ENCODE assay signal across 8 cellular contexts in genomic region chr11:11966826-11967668, GRCh38. TPM values are rescaled to one million over a fixed set of nuclear protein-coding genes. Genes with fewer than 3 reads are reported as not detected.
DNase-seq lines count a peak whose midpoint lies in the region; ATAC-seq, FAIRE-seq and TF ChIP-seq lines count a peak whose summit lies in the region.

No MANE protein-coding gene starts in this region.

- no peak for DNase-seq in AG09319 (ENCODE audit: extremely low read depth, low read depth)
- DNase-seq in GM18507 (ENCODE audit: extremely low spot score, insufficient read length, low read depth): peak; percentile 75
- DNase-seq in NCI-H345 (lab: John Stamatoyannopoulos, UW): peak; percentile 51
- peak; percentile 83 for DNase-seq in activated CD4-positive, alpha-beta memory T cell treated with anti-CD3 and anti-CD28 coated beads for 36 hours
- peak; percentile 97 for DNase-seq in endodermal cell
- peak; percentile 34 to 77 (median 54) for DNase-seq in naive thymus-derived CD8-positive, alpha-beta T cell
- DNase-seq in stimulated activated naive CD4-positive, alpha-beta T cell treated with Interleukin-2 at 50 U/mL for 16 hours (lab: John Stamatoyannopoulos, UW): peak; percentile 61

- H3K4me1 ChIP-seq in endodermal cell (ENCODE audit: control insufficient read depth, insufficient read depth, low read length): peaks cover 4% of the 10 kb centered on the region

- no peak overlapping the region for H3K9ac ChIP-seq in endodermal cell (ENCODE audit: extremely low read depth, low read length, poor library complexity, severe bottlenecking)

- H3K27me3 ChIP-seq in endodermal cell (ENCODE audit: control insufficient read depth, insufficient read depth, low read length, poor library complexity, severe bottlenecking): no peaks in the 10 kb centered on the region

- H3K36me3 ChIP-seq in endodermal cell (ENCODE audit: control insufficient read depth, insufficient read depth, low read length): peaks cover 9% of the 10 kb centered on the region

- intact Hi-C loops in activated CD4-positive, alpha-beta memory T cell treated with anti-CD3 and anti-CD28 coated beads for 36 hours (cut with micrococcal nuclease): loop anchor here (2.0 kb wide), 1 partner anchor 168 kb away; no protein-coding TSS in a partner anchor

- H3K27me3 Mint-ChIP-seq in activated CD4-positive, alpha-beta memory T cell treated with anti-CD3 and anti-CD28 coated beads for 36 hours: no peaks in the 10 kb centered on the region
- H3K27me3 Mint-ChIP-seq in endodermal cell (ENCODE audit: insufficient read depth): no peaks in the 10 kb centered on the region
- peaks cover 0 to 4% (median 0%) of the 10 kb centered on the region in 5 donors for H3K27me3 Mint-ChIP-seq in naive thymus-derived CD8-positive, alpha-beta T cell

- FAIRE-seq in GM18507 (lab: Jason Lieb, UNC): peak; percentile 66

- no peak overlapping the region for H3K4me3 ChIP-seq in endodermal cell (ENCODE audit: low read length)

- H3K4me3 Mint-ChIP-seq in activated CD4-positive, alpha-beta memory T cell treated with anti-CD3 and anti-CD28 coated beads for 36 hours: no peak overlapping the region
- no peak overlapping the region for H3K4me3 Mint-ChIP-seq in endodermal cell
- no peak overlapping the region for H3K4me3 Mint-ChIP-seq in naive thymus-derived CD8-positive, alpha-beta T cell

- H3K9me3 Mint-ChIP-seq in activated CD4-positive, alpha-beta memory T cell treated with anti-CD3 and anti-CD28 coated beads for 36 hours: no peaks in the 10 kb centered on the region
- H3K9me3 Mint-ChIP-seq in endodermal cell: no peaks in the 10 kb centered on the region
- H3K9me3 Mint-ChIP-seq in naive thymus-derived CD8-positive, alpha-beta T cell: no peaks in the 10 kb centered on the region

- no peaks in the 10 kb centered on the region for H3K36me3 Mint-ChIP-seq in activated CD4-positive, alpha-beta memory T cell treated with anti-CD3 and anti-CD28 coated beads for 36 hours
- peaks cover 26% of the 10 kb centered on the region for H3K36me3 Mint-ChIP-seq in endodermal cell (ENCODE audit: low read depth)
- no peaks in the 10 kb centered on the region for H3K36me3 Mint-ChIP-seq in naive thymus-derived CD8-positive, alpha-beta T cell

- no peak overlapping the region for H3K27ac Mint-ChIP-seq in activated CD4-positive, alpha-beta memory T cell treated with anti-CD3 and anti-CD28 coated beads for 36 hours
- peak overlapping the region; percentile 44 for H3K27ac Mint-ChIP-seq in endodermal cell
- peak overlapping the region in 1 of 10 donors; percentile 71 for H3K27ac Mint-ChIP-seq in naive thymus-derived CD8-positive, alpha-beta T cell

- peaks cover 2% of the 10 kb centered on the region for H3K4me1 Mint-ChIP-seq in activated CD4-positive, alpha-beta memory T cell treated with anti-CD3 and anti-CD28 coated beads for 36 hours (ENCODE audit: low read depth)
- peaks cover 14% of the 10 kb centered on the region for H3K4me1 Mint-ChIP-seq in endodermal cell
- peaks cover 3 to 14% (median 7%) of the 10 kb centered on the region in 4 donors for H3K4me1 Mint-ChIP-seq in naive thymus-derived CD8-positive, alpha-beta T cell

- peak; percentile 91 for ATAC-seq in HG02981 (IDR thresholded peaks at IDR 0.05; ENCODE audit: unreplicated experiment)
- ATAC-seq in naive thymus-derived CD8-positive, alpha-beta T cell: peak; percentile 89 to 96

- TF ChIP-seq CTCF in AG09319 (IDR thresholded peaks at IDR 0.05; ENCODE audit: low read depth, low read length) (peak; percentile 56), endodermal cell (conservative IDR thresholded peaks at IDR 0.05) (peak; percentile 90)

- H3K9me3 ChIP-seq in endodermal cell (ENCODE audit: control insufficient read depth, low read length): no peaks in the 10 kb centered on the region

- H3K27ac ChIP-seq in endodermal cell (ENCODE audit: low read depth, low read length): no peak overlapping the region

- POLR2A ChIA-PET in activated CD4-positive, alpha-beta memory T cell treated with anti-CD3 and anti-CD28 coated beads for 36 hours (lab: Charles Lee): no interaction called here
- POLR2A ChIA-PET in naive thymus-derived CD8-positive, alpha-beta T cell (lab: Charles Lee): interaction anchor here (0.5 kb wide), 2 partner anchors 8 to 79 kb away, joined by 3 read pairs; no protein-coding TSS in a partner anchor

- CTCF ChIA-PET in activated CD4-positive, alpha-beta memory T cell treated with anti-CD3 and anti-CD28 coated beads for 36 hours (lab: Charles Lee): interaction anchor here (0.6 to 3.8 kb wide), 32 partner anchors 8 to 339 kb away, joined by 3 to 27 read pairs (median 3); partner anchors contain the start of gene DKK3

- WGBS in endodermal cell (ENCODE audit: insufficient coverage in 1 of 2, insufficient read length in 1 of 2), 2 experiments: 74% methylated on average over 10 to 15 of the region's 15 CpGs

RNA-seq across cellular contexts. Expression of gene DKK3, which starts 41.4 kb away (rescaled TPM):
- total RNA-seq in activated CD4-positive, alpha-beta memory T cell treated with anti-CD3 and anti-CD28 coated beads for 36 hours: not detected
- total RNA-seq in endodermal cell: 10 to 100 TPM; 18.8 to 42.6 TPM
- polyA plus RNA-seq in endodermal cell (2013, experiment 1 of 2): 57.9 TPM
- polyA plus RNA-seq in endodermal cell (2013, experiment 2 of 2): 51.3 TPM
- 10 to 100 TPM in 1 of 2 experiments, 1 to 10 TPM in 1; 8.6 to 10.3 TPM for total RNA-seq in naive thymus-derived CD8-positive, alpha-beta T cell
- polyA plus RNA-seq in naive thymus-derived CD8-positive, alpha-beta T cell: 10 to 100 TPM in 1 of 3 donors, 1 to 10 TPM in 2; 2.3 to 10.8 (median 8.4) TPM

Comparison
In these comparisons a context has a peak if more than half of its experiments do, and no peak if none do; other contexts are left out.
1. RNA of gene DKK3, which starts 41.4 kb away (total RNA-seq): 18.8 to 42.6 TPM in endodermal cell and 8.6 to 10.3 TPM in naive thymus-derived CD8-positive, alpha-beta T cell; not detected in activated CD4-positive, alpha-beta memory T cell treated with anti-CD3 and anti-CD28 coated beads for 36 hours; every median in the first group is over 4 times any median in the second.